ENCODE assay signal across 8 cellular contexts in the genomic region with DNA sequence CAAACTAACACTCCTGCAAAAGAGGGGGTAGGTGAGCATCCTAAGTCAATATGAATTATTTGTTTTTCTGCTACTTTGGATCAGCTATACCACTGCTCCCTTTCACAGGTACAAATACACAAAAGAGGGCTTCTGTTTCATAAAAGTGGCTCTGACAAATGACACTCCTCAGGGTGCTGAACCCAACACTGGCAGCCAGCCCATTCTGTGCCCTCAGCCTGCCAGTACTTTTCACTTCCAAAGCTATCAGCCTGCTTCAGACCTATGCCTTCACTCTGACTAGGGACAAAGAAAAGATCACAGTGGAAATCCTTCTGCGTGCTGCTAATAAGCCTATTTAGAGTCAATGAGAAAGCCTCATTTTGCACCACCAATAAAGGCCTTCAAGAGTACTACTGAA.
DNase-seq lines count a peak whose midpoint lies in the region; TF ChIP-seq lines count a peak whose summit lies in the region.
"Not testable (repeated sequence)": the region's sequence is repeated elsewhere in the genome, so short reads cannot be mapped to it uniquely, and the experiment has no call there.

No MANE protein-coding gene starts in this region.

- 14 to 29% methylated on average over 1 of the region's 1 CpG for WGBS in thyroid gland, 2 donors

- DNase-seq in DMS153 treated with DMSO at 0.1 percent for 48 hours (lab: John Stamatoyannopoulos, UW; ENCODE audit: unreplicated experiment): peak; percentile 63
- peak; percentile 67 for DNase-seq in NCI-H1105 (lab: John Stamatoyannopoulos, UW)
- peak; percentile 73 for DNase-seq in NCI-H146 (lab: John Stamatoyannopoulos, UW)
- DNase-seq in NCI-H2081 (lab: John Stamatoyannopoulos, UW): peak; percentile 85 to 93
- peak; percentile 14 for DNase-seq in NCI-H2171 treated with DMSO at 0.1 percent for 48 hours (lab: John Stamatoyannopoulos, UW)
- DNase-seq in NCI-H69 (lab: John Stamatoyannopoulos, UW): peak; percentile 91
- DNase-seq in SHP77 treated with DMSO at 0.1 percent for 48 hours (lab: John Stamatoyannopoulos, UW): peak; percentile 89
- DNase-seq in thyroid gland: peak; percentile 77 to 79

- not testable (repeated sequence) for TF ChIP-seq POLR2A in thyroid gland (IDR thresholded peaks at IDR 0.05)

- H3K9me3 ChIP-seq in thyroid gland: not testable (repeated sequence)

- not testable (repeated sequence) for H3K27me3 ChIP-seq in thyroid gland

- not testable (repeated sequence) for H3K4me1 ChIP-seq in thyroid gland

- intact Hi-C loops in thyroid gland (cut with DNase I): not testable (repeated sequence)

- TF ChIP-seq CTCF in thyroid gland (IDR thresholded peaks at IDR 0.05): not testable (repeated sequence)

- H3K27ac ChIP-seq in thyroid gland: not testable (repeated sequence)

- H3K4me3 ChIP-seq in thyroid gland (replicated peaks in 1 of 3): not testable (repeated sequence)

- not testable (repeated sequence) for H3K36me3 ChIP-seq in thyroid gland

Comparison
In these comparisons a context has a peak if more than half of its experiments do, and no peak if none do; other contexts are left out.
1. DNase-seq: peak in every context shown above with its lines; median percentile 91 in NCI-H69; 89 in NCI-H2081; 89 in SHP77 treated with DMSO at 0.1 percent for 48 hours; 78 in thyroid gland; 73 in NCI-H146; 67 in NCI-H1105; 63 in DMS153 treated with DMSO at 0.1 percent for 48 hours; 14 in NCI-H2171 treated with DMSO at 0.1 percent for 48 hours.